In genomic region chr9:37415011-37415719, GRCh38 we compare ENCODE assay signal across 8 cellular contexts. TPM values are rescaled to one million over a fixed set of nuclear protein-coding genes. Genes with fewer than 3 reads are reported as not detected.
A peak's percentile ranks its signal among the peaks of the same experiment; 100 is the strongest.
DNase-seq lines count a peak whose midpoint lies in the region; ATAC-seq, FAIRE-seq and TF ChIP-seq lines count a peak whose summit lies in the region.

No MANE protein-coding gene starts in this region.

- POLR2A ChIA-PET in IMR-90 (lab: Charles Lee; ENCODE audit: unreplicated experiment): no interaction called here

- no peak overlapping the region for H3K23ac ChIP-seq in IMR-90 (ENCODE audit: low read depth, low read length)

- H3K9me1 ChIP-seq in IMR-90 (ENCODE audit: insufficient read depth, low read length): peaks cover 3% of the 10 kb centered on the region; the same call in 1 of the 2 replicates

- no peak overlapping the region for H3K4me3 Mint-ChIP-seq in activated T-helper 2 cell treated with anti-CD3 and anti-CD28 coated beads, Interferon-gamma antibody, Interleukin-2, Interleukin-4, amounts not matched to agents 10 μg/mL and 5 μg/mL and 100 μg/mL, durations not matched to agents 14 hours and 24 hours and 36 hours (ENCODE audit: low read depth)

- no peak overlapping the region for H3K4me3 ChIP-seq in IMR-90 (ENCODE audit: insufficient read depth, low read depth, low read length)
- H3K4me3 ChIP-seq in suprapubic skin: no peak overlapping the region

- H3K18ac ChIP-seq in IMR-90 (ENCODE audit: low read depth, low read length): no peak overlapping the region; the same call in 1 of the 2 replicates

- no peak for FAIRE-seq in RCC 7860 (lab: Jason Lieb, UNC)

- no peak for TF ChIP-seq EP300 in suprapubic skin (IDR thresholded peaks at IDR 0.05)

- no peaks in the 10 kb centered on the region for H3K36me3 Mint-ChIP-seq in activated T-helper 2 cell treated with anti-CD3 and anti-CD28 coated beads, Interferon-gamma antibody, Interleukin-2, Interleukin-4, amounts not matched to agents 10 μg/mL and 5 μg/mL and 100 μg/mL, durations not matched to agents 14 hours and 24 hours and 36 hours (ENCODE audit: low read depth)

- H3K56ac ChIP-seq in IMR-90 (ENCODE audit: extremely low read depth, insufficient read depth, low read length): no peak overlapping the region

- peak overlapping the region; percentile 22; the same call in 2 of the 3 replicates for H2BK15ac ChIP-seq in IMR-90 (ENCODE audit: low read depth, low read length)

- peak overlapping the region; percentile 30; the same call in 1 of the 2 replicates for H2BK20ac ChIP-seq in IMR-90 (ENCODE audit: low read depth, low read length)

- H3K9me3 Mint-ChIP-seq in activated T-helper 2 cell treated with anti-CD3 and anti-CD28 coated beads, Interferon-gamma antibody, Interleukin-2, Interleukin-4, amounts not matched to agents 10 μg/mL and 5 μg/mL and 100 μg/mL, durations not matched to agents 14 hours and 24 hours and 36 hours: no peaks in the 10 kb centered on the region

- H2BK120ac ChIP-seq in IMR-90 (ENCODE audit: low read depth, low read length): peak overlapping the region; percentile 84

- in situ Hi-C loops in IMR-90 (cut with MboI; ENCODE audit: low sequenced_read_pairs): no loop called here

- no peak overlapping the region; the same call in 1 of the 2 replicates for H4K5ac ChIP-seq in IMR-90 (ENCODE audit: low read depth, low read length)

- DNase-seq in ELR (ENCODE audit: low read depth): peak; percentile 84
- DNase-seq in IMR-90: peak; percentile 73
- DNase-seq in RCC 7860 (ENCODE audit: low spot score): peak; percentile 31
- peak; percentile 70 for DNase-seq in activated T-helper 2 cell treated with anti-CD3 and anti-CD28 coated beads, Interferon-gamma antibody, Interleukin-2, Interleukin-4, amounts not matched to agents 10 μg/mL and 5 μg/mL and 100 μg/mL, durations not matched to agents 14 hours and 24 hours and 36 hours (ENCODE audit: low spot score)
- peak; percentile 41 to 73 for DNase-seq in foreskin keratinocyte
- peak; percentile 33 for DNase-seq in occipital lobe (lab: John Stamatoyannopoulos, UW)
- peak in 1 of 2 donors; percentile 81 for DNase-seq in suprapubic skin (ENCODE audit: low spot score in 2 of 2)

- H2AK9ac ChIP-seq in IMR-90 (replicated peaks; ENCODE audit: low read depth, low read length, poor library complexity): peak overlapping the region; percentile 29

- H3K9me3 ChIP-seq in IMR-90 (ENCODE audit: control insufficient read depth, insufficient read depth, low read length): no peaks in the 10 kb centered on the region
- no peaks in the 10 kb centered on the region for H3K9me3 ChIP-seq in suprapubic skin

- H3K36me3 ChIP-seq in IMR-90 (ENCODE audit: control insufficient read depth, insufficient read depth, low read length) (no peaks in the 10 kb centered on the region), suprapubic skin (no peaks in the 10 kb centered on the region)

- H2BK5ac ChIP-seq in IMR-90 (ENCODE audit: low read depth, low read length, poor library complexity, severe bottlenecking): peak overlapping the region; percentile 7

- H2AK5ac ChIP-seq in IMR-90 (ENCODE audit: low read depth, low read length): peak overlapping the region; percentile 68; the same call in 1 of the 2 replicates

- H4K20me1 ChIP-seq in IMR-90 (ENCODE audit: insufficient read depth, low read length): no peaks in the 10 kb centered on the region

- BruUV-seq in IMR-90 (replicated peaks; lab: Mats Ljungman, UMichigan): no TSS peak

- peak overlapping the region; percentile 18 for H3K4me2 ChIP-seq in IMR-90 (ENCODE audit: low read depth, low read length)

- peak overlapping the region; percentile 77 for H4K91ac ChIP-seq in IMR-90 (ENCODE audit: insufficient read depth, low read depth, low read length)

- H3K27ac ChIP-seq in IMR-90 (ENCODE audit: insufficient read depth, low read length) (peak overlapping the region; percentile 2; the same call in 1 of the 2 replicates), foreskin keratinocyte (no peak overlapping the region), suprapubic skin (no peak overlapping the region)

- peak overlapping the region; percentile 30 to 71 for H4K8ac ChIP-seq in IMR-90 (ENCODE audit: low read depth in 2 of 2, low read length in 2 of 2)

- H3K4me1 Mint-ChIP-seq in activated T-helper 2 cell treated with anti-CD3 and anti-CD28 coated beads, Interferon-gamma antibody, Interleukin-2, Interleukin-4, amounts not matched to agents 10 μg/mL and 5 μg/mL and 100 μg/mL, durations not matched to agents 14 hours and 24 hours and 36 hours (ENCODE audit: low read depth): peaks cover 20% of the 10 kb centered on the region

- H3K4ac ChIP-seq in IMR-90 (ENCODE audit: low read depth, low read length): peak overlapping the region; percentile 26

- dilution Hi-C loops in IMR-90 (cut with HindIII; ENCODE audit: low sequenced_read_pairs, unreplicated experiment): no loop called here

- H3K27ac Mint-ChIP-seq in activated T-helper 2 cell treated with anti-CD3 and anti-CD28 coated beads, Interferon-gamma antibody, Interleukin-2, Interleukin-4, amounts not matched to agents 10 μg/mL and 5 μg/mL and 100 μg/mL, durations not matched to agents 14 hours and 24 hours and 36 hours: peak overlapping the region; percentile 62

- 7% methylated on average over 9 of the region's 22 CpGs; no CpG with 5 or more reads in 1 of the 2 experiments for WGBS in IMR-90 (ENCODE audit: extremely low coverage in 2 of 2, insufficient read length in 1 of 2), 2 experiments
- WGBS in suprapubic skin: 19% methylated on average over 22 of the region's 22 CpGs

- H3K14ac ChIP-seq in IMR-90 (replicated peaks; ENCODE audit: low read depth, low read length): no peak overlapping the region

- TF ChIP-seq POLR2A in IMR-90 (IDR thresholded peaks at IDR 0.05; ENCODE audit: low read depth, low read length): no peak
- no peak for TF ChIP-seq POLR2A in suprapubic skin (IDR thresholded peaks at IDR 0.05)

- peak overlapping the region; percentile 95 for H2AFZ ChIP-seq in IMR-90 (replicated peaks; ENCODE audit: low read length, poor library complexity)

- H3K9ac ChIP-seq in IMR-90 (ENCODE audit: low read depth, low read length): no peak overlapping the region

- TF ChIP-seq CTCF in IMR-90 (conservative IDR thresholded peaks at IDR 0.05; ENCODE audit: low read depth, low read length) (peak; percentile 76), foreskin keratinocyte (conservative IDR thresholded peaks at IDR 0.05) (peak; percentile 87), suprapubic skin (IDR thresholded peaks at IDR 0.05) (peak; percentile 68 to 87)

- ATAC-seq in IMR-90 (ENCODE audit: low read depth): peak; percentile 85
- ATAC-seq in foreskin keratinocyte: peak; percentile 60
- no peak for ATAC-seq in HG02938 (IDR thresholded peaks at IDR 0.05; ENCODE audit: unreplicated experiment)

- no peaks in the 10 kb centered on the region for H3K79me1 ChIP-seq in IMR-90 (ENCODE audit: low read depth in 1 of 2, low read length in 2 of 2)

- H3K27me3 ChIP-seq in IMR-90 (ENCODE audit: control insufficient read depth, insufficient read depth, low read length): no peaks in the 10 kb centered on the region
- no peaks in the 10 kb centered on the region for H3K27me3 ChIP-seq in foreskin keratinocyte
- H3K27me3 ChIP-seq in suprapubic skin: no peaks in the 10 kb centered on the region

- H3K4me1 ChIP-seq in IMR-90 (ENCODE audit: control insufficient read depth, insufficient read depth, low read length) (peaks cover 2% of the 10 kb centered on the region; the same call in 1 of the 2 replicates), foreskin keratinocyte (no peaks in the 10 kb centered on the region), suprapubic skin (peaks cover 28% of the 10 kb centered on the region)

- intact Hi-C loops in IMR-90 (cut with micrococcal nuclease): loop anchor here (2.0 to 5.0 kb wide), 2 partner anchors 47 to 68 kb away; no protein-coding TSS in a partner anchor
- intact Hi-C loops in activated T-helper 2 cell treated with anti-CD3 and anti-CD28 coated beads, Interferon-gamma antibody, Interleukin-2, Interleukin-4, amounts not matched to agents 10 μg/mL and 5 μg/mL and 100 μg/mL, durations not matched to agents 14 hours and 24 hours and 36 hours (cut with micrococcal nuclease): no loop called here

- no peaks in the 10 kb centered on the region for H3K27me3 Mint-ChIP-seq in activated T-helper 2 cell treated with anti-CD3 and anti-CD28 coated beads, Interferon-gamma antibody, Interleukin-2, Interleukin-4, amounts not matched to agents 10 μg/mL and 5 μg/mL and 100 μg/mL, durations not matched to agents 14 hours and 24 hours and 36 hours (ENCODE audit: low read depth)

- CTCF ChIA-PET in IMR-90 (lab: Yijun Ruan, JAX): interaction anchor here (0.5 to 1.8 kb wide), 5 partner anchors 8 to 848 kb away, joined by 3 to 7 read pairs (median 5); no protein-coding TSS in a partner anchor

- TF ChIP-seq RAD21 in IMR-90 (IDR thresholded peaks at IDR 0.05; ENCODE audit: low read length): peak; percentile 57

TF ChIP-seq in IMR-90, 13 proteins besides CTCF, POLR2A, EP300 and RAD21 (continues in another document):
- TF ChIP-seq NFE2L2 (IDR thresholded peaks at IDR 0.05; ENCODE audit: low read depth, low read length): no peak
- no peak for TF ChIP-seq MXI1 (IDR thresholded peaks at IDR 0.05; ENCODE audit: borderline replicate concordance, low read depth, low read length)
- TF ChIP-seq FOS (IDR thresholded peaks at IDR 0.05; ENCODE audit: low read depth, low read length): no peak
- TF ChIP-seq SMC3 (IDR thresholded peaks at IDR 0.05; ENCODE audit: low read depth, low read length): peak; percentile 58
- no peak for TF ChIP-seq CEBPB (IDR thresholded peaks at IDR 0.05; ENCODE audit: low read depth, low read length)
- TF ChIP-seq RFX5 (IDR thresholded peaks at IDR 0.05; ENCODE audit: low read depth, low read length): no peak

RNA-seq across cellular contexts. Expression of gene GRHPR, which starts 7.3 kb away (rescaled TPM):
- 173 and 191 TPM in 2 replicates for total RNA-seq in IMR-90 (2012; rRNA removed)
- 182 and 198 TPM in 2 replicates for polyA plus RNA-seq in IMR-90 (2012; rRNA removed)
- 283 and 302 TPM in 2 replicates for polyA plus RNA-seq in IMR-90 (2012; cell fraction: cytosol; rRNA removed)
- 132 and 215 TPM in 2 replicates for polyA plus RNA-seq in IMR-90 (2012; cell fraction: nucleus; rRNA removed; ENCODE audit: low replicate concordance)
- total RNA-seq in activated T-helper 2 cell treated with anti-CD3 and anti-CD28 coated beads, Interferon-gamma antibody, Interleukin-2, Interleukin-4, amounts not matched to agents 10 μg/mL and 5 μg/mL and 100 μg/mL, durations not matched to agents 14 hours and 24 hours and 36 hours: 75.4 and 77.4 TPM in 2 replicates
- total RNA-seq in foreskin keratinocyte: 104 and 110 TPM in 2 replicates
- polyA plus RNA-seq in foreskin keratinocyte: 113 and 122 TPM in 2 replicates
- total RNA-seq in occipital lobe: 61.6 TPM
- total RNA-seq in suprapubic skin: 100 to 1,000 TPM; 132 to 156 (median 141) TPM

RNA-seq across cellular contexts. Expression of gene ZBTB5, which starts 50.1 kb away (rescaled TPM):
- total RNA-seq in IMR-90 (2012; rRNA removed): 9.1 and 10.8 TPM in 2 replicates
- polyA plus RNA-seq in IMR-90 (2012; rRNA removed): 5.8 and 6.3 TPM in 2 replicates
- 2.6 and 3.2 TPM in 2 replicates for polyA plus RNA-seq in IMR-90 (2012; cell fraction: cytosol; rRNA removed)
- 7.5 and 15.3 TPM in 2 replicates for polyA plus RNA-seq in IMR-90 (2012; cell fraction: nucleus; rRNA removed; ENCODE audit: low replicate concordance)
- 10.6 and 11.0 TPM in 2 replicates for total RNA-seq in activated T-helper 2 cell treated with anti-CD3 and anti-CD28 coated beads, Interferon-gamma antibody, Interleukin-2, Interleukin-4, amounts not matched to agents 10 μg/mL and 5 μg/mL and 100 μg/mL, durations not matched to agents 14 hours and 24 hours and 36 hours
- 8.9 and 9.8 TPM in 2 replicates for total RNA-seq in foreskin keratinocyte
- 3.1 and 3.5 TPM in 2 replicates for polyA plus RNA-seq in foreskin keratinocyte
- total RNA-seq in occipital lobe: 22.5 TPM
- 10 to 100 TPM; 18.0 to 24.7 (median 23.5) TPM for total RNA-seq in suprapubic skin
